20 cellular contexts compared by ENCODE assay signal in the genomic region with DNA sequence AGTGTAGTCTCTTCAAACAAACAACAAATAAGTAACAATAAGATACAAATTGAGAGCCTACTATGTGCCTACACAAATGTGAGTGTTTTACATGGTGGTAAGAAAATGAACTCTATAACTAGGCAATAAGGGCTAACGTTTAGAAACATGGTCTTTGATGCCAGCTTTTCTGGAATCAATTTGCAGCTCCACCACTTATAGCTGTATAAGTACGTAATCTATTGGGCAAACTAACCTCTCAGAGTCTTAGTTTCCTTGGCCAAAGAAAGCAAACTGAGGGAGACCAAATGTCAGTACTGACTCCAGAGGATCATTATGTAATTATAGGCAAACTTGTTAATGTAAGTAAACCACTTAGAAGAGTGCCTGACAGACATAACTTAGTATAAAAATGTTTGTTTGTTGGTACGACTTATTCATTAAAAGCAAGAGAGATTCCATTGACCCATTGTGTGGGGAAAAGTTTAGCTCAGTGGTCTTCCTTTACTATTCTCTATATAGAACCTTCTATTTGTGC.
"Had no signal": no experiment of that assay in that cellular context is flagged by ENCODE, and none has a peak within 500 bp of the region (broad histone marks: within the 10 kb centered on the region; RNA-seq: fewer than 3 reads in every experiment).

No MANE protein-coding gene starts in this region.

- H3K4me3 ChIP-seq: SJSA1 had no signal

- H3K4me1 ChIP-seq: SJSA1 had no signal

- H3K27ac ChIP-seq: SJSA1 had no signal

- H3K9me3 ChIP-seq: SJSA1, SK-N-SH had no signal

- H3K36me3 ChIP-seq: SJSA1 had no signal

- DNase-seq: KBM-7, MV-4-11, NCI-H1048, NCI-H1436, NCI-H187, NCI-H2029, NCI-H2081 treated with DMSO at 0.1 percent for 48 hours, NCI-H2171, NCI-H226, NCI-H446, NCI-H510A, NCI-H524 treated with DMSO at 0.1 percent for 48 hours, NCI-H69, NCI-H774, Right ventricle myocardium superior, RPMI8226, SIG-M5, SK-N-SH, SW 1271 had no signal
